In the genomic region with DNA sequence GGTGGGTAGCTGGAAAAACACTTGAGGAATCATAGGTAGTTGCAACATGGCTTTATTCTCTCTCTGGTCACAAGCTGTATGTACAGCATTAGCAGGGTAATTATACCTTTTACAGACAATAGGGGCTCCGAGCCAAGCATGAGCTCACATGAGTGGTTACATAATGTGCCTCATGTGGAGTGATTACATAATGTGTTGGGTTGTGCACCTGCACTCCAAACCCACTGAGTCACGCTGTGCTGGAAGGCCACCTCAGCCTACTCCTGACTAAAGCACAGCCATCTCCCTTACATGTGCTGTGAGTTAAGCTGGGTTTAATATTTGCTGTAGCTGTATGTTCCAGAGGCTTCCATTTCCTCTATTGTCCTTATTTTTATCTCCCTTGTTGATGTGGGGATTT, we compare ENCODE assay signal across 15 cellular contexts.
A peak's percentile ranks its signal among the peaks of the same experiment; 100 is the strongest.
DNase-seq lines count a peak whose midpoint lies in the region; ATAC-seq and TF ChIP-seq lines count a peak whose summit lies in the region.
"Had no signal": no experiment of that assay in that cellular context is flagged by ENCODE, and none has a peak within 500 bp of the region (broad histone marks: within the 10 kb centered on the region; RNA-seq: fewer than 3 reads in every experiment).

No MANE protein-coding gene starts in this region.

- TF ChIP-seq CTCF in AG04449 (IDR thresholded peaks at IDR 0.05; ENCODE audit: insufficient read depth, low read length, missing control alignments) (no peak), HEK293 (tag by site-specific recombination; IDR thresholded peaks at IDR 0.05) (no peak), fibroblast of pulmonary artery (IDR thresholded peaks at IDR 0.05; ENCODE audit: low read length, missing control alignments) (no peak)

- no peaks in the 10 kb centered on the region for H3K4me1 ChIP-seq in HEK293 (ENCODE audit: control insufficient read depth, insufficient read depth, low read length)

- CTCF ChIA-PET in AG04449 (lab: Yijun Ruan, JAX) (no interaction called here), HEK293 (lab: Yijun Ruan, JAX) (no interaction called here)

- H3K36me3 ChIP-seq in HEK293 (ENCODE audit: control insufficient read depth in 2 of 2, insufficient read depth in 1 of 2, low read length in 2 of 2), result no peaks in the 10 kb centered on the region

- H3K4me3 ChIP-seq in AG04449 (ENCODE audit: low read depth, low read length), result no peak overlapping the region
- H3K4me3 ChIP-seq in HEK293 (ENCODE audit: low read depth, low read length), result no peak overlapping the region
- no peak overlapping the region for H3K4me3 ChIP-seq in fibroblast of pulmonary artery (replicated peaks; ENCODE audit: low read depth, low read length)

- peak; percentile 28 for DNase-seq in AG04449 (ENCODE audit: low read depth, low spot score)
- DNase-seq in RKO (ENCODE audit: low spot score), result peak; percentile 71
- DNase-seq in fibroblast of pulmonary artery (ENCODE audit: low read depth), result peak; percentile 75
- no peak for DNase-seq in iPS-NIHi11 (ENCODE audit: low spot score)
- DNase-seq in nucleus accumbens (lab: John Stamatoyannopoulos, UW), result no peak
- DNase-seq in NCI-H446 treated with DMSO at 0.1 percent for 48 hours (lab: John Stamatoyannopoulos, UW), result no peak
- DNase-seq: activated CD4-positive, alpha-beta memory T cell treated with anti-CD3 and anti-CD28 coated beads for 36 hours; effector CD4-positive, alpha-beta T cell; H9; islet precursor cell; NCI-H446; T-helper 9 cell had no signal

- H3K27ac ChIP-seq in HEK293 (ENCODE audit: extremely low read depth, low read depth, low read length), result no peak overlapping the region

- H3K9me3 ChIP-seq in HEK293 (ENCODE audit: control insufficient read depth, insufficient read depth, low read depth, low read length), result no peaks in the 10 kb centered on the region

- POLR2A ChIA-PET in AG04449 (lab: Yijun Ruan, JAX) (no interaction called here), HEK293 (lab: Yijun Ruan, JAX) (no interaction called here)

- no peak for ATAC-seq in GM19452 (IDR thresholded peaks at IDR 0.05; ENCODE audit: unreplicated experiment)
- ATAC-seq: activated T-helper 17 cell treated with anti-CD3 and anti-CD28 coated beads, Interleukin-2, amount 50 U/mL, for 72 hours had no signal

TF ChIP-seq in HEK293, 187 proteins besides CTCF, POLR2A, EP300 and RAD21:
- TF ChIP-seq TCF7L2 (IDR thresholded peaks at IDR 0.05; ENCODE audit: borderline replicate concordance, low read depth, low read length), result no peak
- peak; percentile 71 for TF ChIP-seq SP7 (tag by site-specific recombination; IDR thresholded peaks at IDR 0.05)
- TF ChIP-seq, protein P1, sequence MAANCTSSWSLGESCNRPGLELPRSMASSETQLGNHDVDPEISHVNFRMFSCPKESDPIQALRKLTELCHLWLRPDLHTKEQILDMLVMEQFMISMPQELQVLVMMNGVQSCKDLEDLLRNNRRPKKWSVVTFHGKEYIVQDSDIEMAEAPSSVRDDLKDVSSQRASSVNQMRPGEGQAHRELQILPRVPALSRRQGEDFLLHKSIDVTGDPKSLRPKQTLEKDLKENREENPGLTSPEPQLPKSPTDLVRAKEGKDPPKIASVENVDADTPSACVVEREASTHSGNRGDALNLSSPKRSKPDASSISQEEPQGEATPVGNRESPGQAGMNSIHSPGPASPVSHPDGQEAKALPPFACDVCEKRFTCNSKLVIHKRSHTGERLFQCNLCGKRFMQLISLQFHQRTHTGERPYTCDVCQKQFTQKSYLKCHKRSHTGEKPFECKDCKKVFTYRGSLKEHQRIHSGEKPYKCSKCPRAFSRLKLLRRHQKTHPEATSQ (tag by site-specific recombination; IDR thresholded peaks at IDR 0.05), result no peak
- TF ChIP-seq ZNF610 (tag by site-specific recombination; IDR thresholded peaks at IDR 0.05; ENCODE audit: borderline replicate concordance), result 0 out of 2 replicates have a peak, but pooled peaks have one; percentile 29
- TF ChIP-seq ZNF558 (tag by site-specific recombination; IDR thresholded peaks at IDR 0.05), result 0 out of 2 replicates have a peak, but pooled peaks have one; percentile 21
- TF ChIP-seq ZNF768 (tag by site-specific recombination; IDR thresholded peaks at IDR 0.05), result no peak
- TF ChIP-seq KLF8 (tag by site-specific recombination; IDR thresholded peaks at IDR 0.05), result peak; percentile 58; the same call in 1 of the 2 replicates
- TF ChIP-seq RBAK (tag by site-specific recombination; IDR thresholded peaks at IDR 0.05), result peak; percentile 74; the same call in 1 of the 2 replicates
- TF ChIP-seq, protein P2, sequence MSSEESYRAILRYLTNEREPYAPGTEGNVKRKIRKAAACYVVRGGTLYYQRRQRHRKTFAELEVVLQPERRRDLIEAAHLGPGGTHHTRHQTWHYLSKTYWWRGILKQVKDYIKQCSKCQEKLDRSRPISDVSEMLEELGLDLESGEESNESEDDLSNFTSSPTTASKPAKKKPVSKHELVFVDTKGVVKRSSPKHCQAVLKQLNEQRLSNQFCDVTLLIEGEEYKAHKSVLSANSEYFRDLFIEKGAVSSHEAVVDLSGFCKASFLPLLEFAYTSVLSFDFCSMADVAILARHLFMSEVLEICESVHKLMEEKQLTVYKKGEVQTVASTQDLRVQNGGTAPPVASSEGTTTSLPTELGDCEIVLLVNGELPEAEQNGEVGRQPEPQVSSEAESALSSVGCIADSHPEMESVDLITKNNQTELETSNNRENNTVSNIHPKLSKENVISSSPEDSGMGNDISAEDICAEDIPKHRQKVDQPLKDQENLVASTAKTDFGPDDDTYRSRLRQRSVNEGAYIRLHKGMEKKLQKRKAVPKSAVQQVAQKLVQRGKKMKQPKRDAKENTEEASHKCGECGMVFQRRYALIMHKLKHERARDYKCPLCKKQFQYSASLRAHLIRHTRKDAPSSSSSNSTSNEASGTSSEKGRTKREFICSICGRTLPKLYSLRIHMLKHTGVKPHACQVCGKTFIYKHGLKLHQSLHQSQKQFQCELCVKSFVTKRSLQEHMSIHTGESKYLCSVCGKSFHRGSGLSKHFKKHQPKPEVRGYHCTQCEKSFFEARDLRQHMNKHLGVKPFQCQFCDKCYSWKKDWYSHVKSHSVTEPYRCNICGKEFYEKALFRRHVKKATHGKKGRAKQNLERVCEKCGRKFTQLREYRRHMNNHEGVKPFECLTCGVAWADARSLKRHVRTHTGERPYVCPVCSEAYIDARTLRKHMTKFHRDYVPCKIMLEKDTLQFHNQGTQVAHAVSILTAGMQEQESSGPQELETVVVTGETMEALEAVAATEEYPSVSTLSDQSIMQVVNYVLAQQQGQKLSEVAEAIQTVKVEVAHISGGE (tag by site-specific recombination; conservative IDR thresholded peaks at IDR 0.05; ENCODE audit: low read depth), result no peak
- no peak for TF ChIP-seq ZNF112 (tag by site-specific recombination; IDR thresholded peaks at IDR 0.05)
- peak; percentile 18; the same call in 1 of the 2 replicates for TF ChIP-seq ZNF394 (tag by site-specific recombination; IDR thresholded peaks at IDR 0.05; ENCODE audit: borderline replicate concordance)
- TF ChIP-seq ZNF585B (tag by site-specific recombination; IDR thresholded peaks at IDR 0.05), result peak; percentile 13; the same call in 1 of the 2 replicates
- 0 out of 2 replicates have a peak, but pooled peaks have one; percentile 25 for TF ChIP-seq ZNF549 (tag by site-specific recombination; IDR thresholded peaks at IDR 0.05)
- TF ChIP-seq, protein P3, sequence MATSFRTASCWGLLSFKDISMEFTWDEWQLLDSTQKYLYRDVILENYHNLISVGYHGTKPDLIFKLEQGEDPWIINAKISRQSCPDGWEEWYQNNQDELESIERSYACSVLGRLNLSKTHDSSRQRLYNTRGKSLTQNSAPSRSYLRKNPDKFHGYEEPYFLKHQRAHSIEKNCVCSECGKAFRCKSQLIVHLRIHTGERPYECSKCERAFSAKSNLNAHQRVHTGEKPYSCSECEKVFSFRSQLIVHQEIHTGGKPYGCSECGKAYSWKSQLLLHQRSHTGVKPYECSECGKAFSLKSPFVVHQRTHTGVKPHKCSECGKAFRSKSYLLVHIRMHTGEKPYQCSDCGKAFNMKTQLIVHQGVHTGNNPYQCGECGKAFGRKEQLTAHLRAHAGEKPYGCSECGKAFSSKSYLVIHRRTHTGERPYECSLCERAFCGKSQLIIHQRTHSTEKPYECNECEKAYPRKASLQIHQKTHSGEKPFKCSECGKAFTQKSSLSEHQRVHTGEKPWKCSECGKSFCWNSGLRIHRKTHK (tag by site-specific recombination; IDR thresholded peaks at IDR 0.05), result 0 out of 2 replicates have a peak, but pooled peaks have one; percentile 27
- TF ChIP-seq, protein P4, sequence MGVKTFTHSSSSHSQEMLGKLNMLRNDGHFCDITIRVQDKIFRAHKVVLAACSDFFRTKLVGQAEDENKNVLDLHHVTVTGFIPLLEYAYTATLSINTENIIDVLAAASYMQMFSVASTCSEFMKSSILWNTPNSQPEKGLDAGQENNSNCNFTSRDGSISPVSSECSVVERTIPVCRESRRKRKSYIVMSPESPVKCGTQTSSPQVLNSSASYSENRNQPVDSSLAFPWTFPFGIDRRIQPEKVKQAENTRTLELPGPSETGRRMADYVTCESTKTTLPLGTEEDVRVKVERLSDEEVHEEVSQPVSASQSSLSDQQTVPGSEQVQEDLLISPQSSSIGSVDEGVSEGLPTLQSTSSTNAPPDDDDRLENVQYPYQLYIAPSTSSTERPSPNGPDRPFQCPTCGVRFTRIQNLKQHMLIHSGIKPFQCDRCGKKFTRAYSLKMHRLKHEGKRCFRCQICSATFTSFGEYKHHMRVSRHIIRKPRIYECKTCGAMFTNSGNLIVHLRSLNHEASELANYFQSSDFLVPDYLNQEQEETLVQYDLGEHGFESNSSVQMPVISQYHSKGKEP (tag by site-specific recombination; IDR thresholded peaks at IDR 0.05), result no peak
- TF ChIP-seq ZNF2 (tag by site-specific recombination; IDR thresholded peaks at IDR 0.05), result no peak
- no peak for TF ChIP-seq ZNF664 (tag by site-specific recombination; IDR thresholded peaks at IDR 0.05)

Comparison
In these comparisons a context has a peak if more than half of its experiments do, and no peak if none do; other contexts are left out.
1. DNase-seq: peak in AG04449 (single experiment), RKO (single experiment) and fibroblast of pulmonary artery (single experiment); none in iPS-NIHi11 (single experiment), nucleus accumbens (0 of 56) and NCI-H446 treated with DMSO at 0.1 percent for 48 hours (single experiment).